8 cellular contexts compared by ENCODE assay signal in the genomic region with DNA sequence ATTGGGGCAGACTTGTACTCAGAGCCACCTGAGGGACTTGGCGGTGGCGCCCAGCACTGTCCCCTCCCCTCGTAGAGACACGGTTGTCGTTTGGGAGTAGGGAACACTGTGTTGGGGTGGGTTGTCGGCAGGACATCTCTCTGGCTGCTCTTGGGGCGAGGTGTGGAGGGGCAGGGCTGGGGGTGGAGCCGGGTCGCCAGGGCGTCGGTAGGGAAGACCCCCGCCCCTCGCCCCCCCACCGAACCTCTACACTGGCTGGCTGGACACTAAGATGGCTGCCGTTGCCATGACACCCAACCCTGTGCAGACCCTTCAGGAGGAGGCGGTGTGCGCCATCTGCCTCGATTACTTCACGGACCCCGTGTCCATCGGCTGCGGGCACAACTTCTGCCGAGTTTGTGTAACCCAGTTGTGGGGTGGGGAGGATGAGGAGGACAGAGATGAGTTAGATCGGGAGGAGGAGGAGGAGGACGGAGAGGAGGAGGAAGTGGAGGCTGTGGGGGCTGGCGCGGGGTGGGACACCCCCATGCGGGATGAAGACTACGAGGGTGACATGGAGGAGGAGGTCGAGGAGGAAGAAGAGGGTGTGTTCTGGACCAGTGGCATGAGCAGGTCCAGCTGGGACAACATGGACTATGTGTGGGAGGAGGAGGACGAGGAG. TPM values are rescaled to one million over a fixed set of nuclear protein-coding genes. Genes with fewer than 3 reads are reported as not detected.
A peak's percentile ranks its signal among the peaks of the same experiment; 100 is the strongest.
DNase-seq lines count a peak whose midpoint lies in the region; ATAC-seq and TF ChIP-seq lines count a peak whose summit lies in the region.

No MANE protein-coding gene starts in this region.

- H4K20me1 ChIP-seq in Loucy (ENCODE audit: insufficient read depth, low read length, poor library complexity, severe bottlenecking) = no peaks in the 10 kb centered on the region

- TF ChIP-seq EP300 in tibial nerve (IDR thresholded peaks at IDR 0.05) = no peak

- H3K27ac Mint-ChIP-seq in central memory CD8-positive, alpha-beta T cell (ENCODE audit: low read depth) = peak overlapping the region; percentile 93
- peak overlapping the region; percentile 96 for H3K27ac Mint-ChIP-seq in memory B cell

- H3K4me2 ChIP-seq in Loucy (ENCODE audit: low read depth, low read length, poor library complexity, severe bottlenecking) = peak overlapping the region; percentile 95

- TF ChIP-seq POLR2A in tibial nerve (IDR thresholded peaks at IDR 0.05) = no peak

- H3K79me2 ChIP-seq in Loucy (ENCODE audit: insufficient read depth, low read length) = peaks cover 16% of the 10 kb centered on the region; the same call in 1 of the 2 replicates

- 1 to 2% methylated on average over 31 of the region's 31 CpGs for WGBS in tibial nerve, 2 donors

- peaks cover 54% of the 10 kb centered on the region for H3K36me3 Mint-ChIP-seq in central memory CD8-positive, alpha-beta T cell (ENCODE audit: insufficient read depth)
- peaks cover 2% of the 10 kb centered on the region for H3K36me3 Mint-ChIP-seq in memory B cell

- peaks cover 5% of the 10 kb centered on the region; the same call in 1 of the 2 replicates for H3F3A ChIP-seq in Loucy (ENCODE audit: low read depth)

- no peaks in the 10 kb centered on the region for H3K36me3 ChIP-seq in Loucy (ENCODE audit: insufficient read depth, low read length)
- H3K36me3 ChIP-seq in tibial nerve = peaks cover 0 to 19% (median 0%) of the 10 kb centered on the region in 3 donors

- H3K4me1 Mint-ChIP-seq in central memory CD8-positive, alpha-beta T cell = peaks cover 59% of the 10 kb centered on the region
- H3K4me1 Mint-ChIP-seq in memory B cell = peaks cover 29% of the 10 kb centered on the region

- ATAC-seq in GM19035 (IDR thresholded peaks at IDR 0.05; ENCODE audit: unreplicated experiment) = peak; percentile 0
- ATAC-seq in central memory CD8-positive, alpha-beta T cell (replicated peaks; ENCODE audit: extremely low read depth, poor library complexity, severe bottlenecking) = no peak
- ATAC-seq in memory B cell (ENCODE audit: low read depth) = no peak

- H3K4me1 ChIP-seq in Loucy (ENCODE audit: insufficient read depth, low read length, poor library complexity, severe bottlenecking) (peaks cover 12% of the 10 kb centered on the region), tibial nerve (peaks cover 0 to 25% (median 4%) of the 10 kb centered on the region in 4 donors)

- H3K4me3 Mint-ChIP-seq in central memory CD8-positive, alpha-beta T cell = peak overlapping the region; percentile 90
- H3K4me3 Mint-ChIP-seq in memory B cell = peak overlapping the region; percentile 97

- H3K9ac ChIP-seq in Loucy (ENCODE audit: low read depth, low read length, poor library complexity, severe bottlenecking) = peak overlapping the region; percentile 98

- no peaks in the 10 kb centered on the region for H3K9me2 ChIP-seq in Loucy (replicated peaks; ENCODE audit: low read depth, low read length)

- H2AFZ ChIP-seq in Loucy (ENCODE audit: low read length) = peak overlapping the region; percentile 49; the same call in 1 of the 2 replicates

- H3K4me3 ChIP-seq in Loucy (ENCODE audit: low read length, poor library complexity, severe bottlenecking) (peak overlapping the region; percentile 96), tibial nerve (peak overlapping the region; percentile 71 to 91 (median 82))

- H3K27me3 ChIP-seq in Loucy (ENCODE audit: insufficient read depth, low read length, poor library complexity, severe bottlenecking) (no peaks in the 10 kb centered on the region), tibial nerve (no peaks in the 10 kb centered on the region)

- H3K9me3 ChIP-seq in Loucy (ENCODE audit: insufficient read depth, low read depth, low read length) (no peaks in the 10 kb centered on the region), tibial nerve (no peaks in the 10 kb centered on the region)

- H3K27me3 Mint-ChIP-seq in central memory CD8-positive, alpha-beta T cell = peaks cover 10% of the 10 kb centered on the region
- no peaks in the 10 kb centered on the region for H3K27me3 Mint-ChIP-seq in memory B cell

- no peak for DNase-seq in central memory CD8-positive, alpha-beta T cell (ENCODE audit: low spot score in 2 of 2)
- DNase-seq in memory B cell (ENCODE audit: low spot score in 2 of 2) (peak in 1 of 2 donors; percentile 57), tibial nerve (ENCODE audit: low spot score in 2 of 2) (no peak), NCI-H524 (lab: John Stamatoyannopoulos, UW) (no peak), NCI-H1092 (lab: John Stamatoyannopoulos, UW) (no peak), A172 (ENCODE audit: low spot score) (no peak)

- H3K27ac ChIP-seq in tibial nerve = peak overlapping the region; percentile 91 to 98 (median 94)

- H3K9me3 Mint-ChIP-seq in central memory CD8-positive, alpha-beta T cell = peaks cover 6% of the 10 kb centered on the region
- H3K9me3 Mint-ChIP-seq in memory B cell = no peaks in the 10 kb centered on the region

- no peak for TF ChIP-seq CTCF in Loucy (conservative IDR thresholded peaks at IDR 0.05; ENCODE audit: low read length)
- no peak for TF ChIP-seq CTCF in tibial nerve (IDR thresholded peaks at IDR 0.05)

RNA-seq across cellular contexts. Expression of a gene that starts 0.8 kb away (rescaled TPM):
- 10 to 100 TPM; 17.9 to 25.7 (median 22.7) TPM for total RNA-seq in tibial nerve
- 10.3 and 18.2 TPM in 2 replicates for total RNA-seq in A172 (2014; rRNA removed; shearing (Covaris generic))

RNA-seq across cellular contexts. Expression of a gene that starts 18.9 kb away (rescaled TPM):
- 10 to 100 TPM in 3 of 4 donors, 1 to 10 TPM in 1; 3.7 to 12.1 (median 10.6) TPM for total RNA-seq in tibial nerve
- 19.0 and 29.8 TPM in 2 replicates for total RNA-seq in A172 (2014; rRNA removed; shearing (Covaris generic))

RNA-seq across cellular contexts. Expression of a gene that starts 19.8 kb away (rescaled TPM):
- total RNA-seq in tibial nerve = 1,000 to 10,000 TPM; 1,722 to 2,174 (median 1,870) TPM
- total RNA-seq in A172 (2014; rRNA removed; shearing (Covaris generic)) = 2,696 and 2,799 TPM in 2 replicates

RNA-seq across cellular contexts. Expression of a gene that starts 37.1 kb away (rescaled TPM):
- total RNA-seq in tibial nerve = 10 to 100 TPM; 12.3 to 20.3 (median 16.4) TPM
- 8.5 and 13.2 TPM in 2 replicates for total RNA-seq in A172 (2014; rRNA removed; shearing (Covaris generic))
